In genomic region chr1:161197560-161198205, GRCh38 we compare ENCODE assay signal across 1 cellular context.
TF ChIP-seq lines count a peak whose summit lies in the region.

No MANE protein-coding gene starts in this region.

TF ChIP-seq in endothelial cell of umbilical vein, 7 proteins besides CTCF, POLR2A, EP300 and RAD21:
- TF ChIP-seq EZH2 (IDR thresholded peaks at IDR 0.05; ENCODE audit: borderline replicate concordance, low read depth, low read length, severe bottlenecking) (no peak), MYC (IDR thresholded peaks at IDR 0.05; ENCODE audit: low read depth, low read length) (no peak), GATA2 (IDR thresholded peaks at IDR 0.05; ENCODE audit: insufficient read depth, insufficient read length, low read depth, low read length) (no peak), JUN (IDR thresholded peaks at IDR 0.05; ENCODE audit: borderline replicate concordance, insufficient read depth, insufficient read length, low read depth) (no peak), POLR2AphosphoS5 (IDR thresholded peaks at IDR 0.05; ENCODE audit: insufficient read depth, low read depth, low read length) (no peak), FOS (IDR thresholded peaks at IDR 0.05; ENCODE audit: borderline replicate concordance, insufficient read depth, low read length) (no peak), MAX (IDR thresholded peaks at IDR 0.05; ENCODE audit: insufficient read depth, insufficient read length) (no peak)
